ENCODE assay signal across 10 cellular contexts in the genomic region with DNA sequence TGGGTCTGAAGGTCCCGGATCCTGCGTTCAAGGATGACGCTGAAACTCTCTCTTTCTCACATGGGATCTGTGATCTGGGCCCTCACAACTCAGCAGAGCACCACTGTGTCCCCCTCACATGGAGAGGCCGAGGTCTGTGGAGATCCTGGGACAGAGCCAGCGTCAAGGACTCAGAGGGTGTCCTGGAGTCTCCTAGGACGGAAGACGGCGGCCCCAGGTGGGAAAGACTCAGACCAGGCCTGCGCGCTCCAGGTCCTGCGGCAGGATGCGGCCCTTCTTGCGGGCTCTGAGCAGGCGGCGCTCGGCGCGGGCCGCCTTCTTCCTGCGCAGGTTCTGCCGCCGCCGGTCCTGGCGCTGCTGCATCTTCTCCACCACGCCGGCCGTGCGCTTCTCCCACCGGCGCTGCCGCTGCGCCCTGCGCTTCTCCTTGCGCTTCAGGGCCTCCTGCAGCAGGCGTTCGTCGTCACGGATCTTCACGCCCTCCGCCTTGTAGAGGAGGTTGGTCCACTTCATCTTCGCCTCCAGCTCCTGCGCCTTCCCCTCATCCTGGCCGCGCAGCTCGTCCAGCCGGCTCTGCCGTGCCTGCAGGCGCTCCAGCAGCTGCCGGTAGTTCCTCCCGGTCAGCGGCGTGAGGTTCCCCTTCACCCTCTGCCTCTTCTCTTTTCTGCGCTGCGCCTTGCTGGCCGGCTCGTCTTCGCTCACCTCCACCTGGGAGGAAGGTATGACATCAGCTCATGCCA.
"Had no signal": no experiment of that assay in that cellular context is flagged by ENCODE, and none has a peak within 500 bp of the region (broad histone marks: within the 10 kb centered on the region; RNA-seq: fewer than 3 reads in every experiment).

No MANE protein-coding gene starts in this region.

- H3K27ac Mint-ChIP-seq: T-helper 17 cell had no signal

- H3K4me3 ChIP-seq: body of pancreas, skin epidermis, stomach, thoracic aorta, uterus had no signal

- DNase-seq: activated CD4-positive, CD25-positive, alpha-beta regulatory T cell treated with anti-CD3 and anti-CD28 coated beads, Interleukin-2, amount 50 U/mL, for 72 hours; activated naive CD4-positive, alpha-beta T cell; retina; SIG-M5; stomach; T-helper 17 cell; uterus had no signal

- H3K27ac ChIP-seq: body of pancreas, skin epidermis, stomach, thoracic aorta, uterus had no signal

- H3K9me3 ChIP-seq: body of pancreas, stomach, thoracic aorta, uterus had no signal

- H3K36me3 ChIP-seq: uterus had no signal

- ATAC-seq: body of pancreas, T-helper 17 cell had no signal

- H3K4me3 Mint-ChIP-seq: T-helper 17 cell had no signal

- H3K27me3 ChIP-seq: body of pancreas, stomach, uterus had no signal

- H3K27me3 Mint-ChIP-seq: T-helper 17 cell had no signal
